In genomic region chr19:11268783-11269267, GRCh38 we compare ENCODE assay signal across 1 cellular context.
TF ChIP-seq lines count a peak whose summit lies in the region.

No MANE protein-coding gene starts in this region.

TF ChIP-seq in K562, 482 proteins besides CTCF, POLR2A, EP300 and RAD21 (continued from another document and continues in another):
- TF ChIP-seq JUND (IDR thresholded peaks at IDR 0.05; ENCODE audit: borderline replicate concordance, low read depth, low read length) = no peak
- peak; percentile 16; the same call in 1 of the 3 replicates for TF ChIP-seq JUND (tag; IDR thresholded peaks at IDR 0.05; ENCODE audit: borderline replicate concordance, low read depth, low read length)
- TF ChIP-seq RBFOX2 (IDR thresholded peaks at IDR 0.05; ENCODE audit: low read depth, low read length) = no peak
- TF ChIP-seq NEUROD1 (IDR thresholded peaks at IDR 0.05; ENCODE audit: borderline replicate concordance, low read depth, low read length, partially characterized antibody) = peak; percentile 24
- peak; percentile 81; the same call in 1 of the 2 replicates for TF ChIP-seq HDAC2 (IDR thresholded peaks at IDR 0.05)
- no peak for TF ChIP-seq DIDO1 (tag; IDR thresholded peaks at IDR 0.05; ENCODE audit: low read depth)
- no peak for TF ChIP-seq ATF1 (CRISPR knock-in tag; IDR thresholded peaks at IDR 0.05)
- peak; percentile 48; the same call in 1 of the 2 replicates for TF ChIP-seq ATF1 (tag; IDR thresholded peaks at IDR 0.05)
- TF ChIP-seq ZNF584 (CRISPR knock-in tag; IDR thresholded peaks at IDR 0.05; ENCODE audit: low read depth) = no peak
- no peak for TF ChIP-seq ZNF277 (CRISPR knock-in tag; IDR thresholded peaks at IDR 0.05; ENCODE audit: borderline replicate concordance)
- no peak for TF ChIP-seq ZNF655 (CRISPR knock-in tag; IDR thresholded peaks at IDR 0.05)
- TF ChIP-seq ZNF699 (CRISPR knock-in tag; IDR thresholded peaks at IDR 0.05; ENCODE audit: insufficient replicate concordance) = no peak
- TF ChIP-seq NFRKB (IDR thresholded peaks at IDR 0.05; ENCODE audit: low read depth) = no peak
- TF ChIP-seq CBFA2T2 (conservative IDR thresholded peaks at IDR 0.05) = peak; percentile 84
- TF ChIP-seq ZBTB49 (CRISPR knock-in tag; IDR thresholded peaks at IDR 0.05; ENCODE audit: borderline replicate concordance) = no peak
- TF ChIP-seq FOXK1 (CRISPR knock-in tag; IDR thresholded peaks at IDR 0.05; ENCODE audit: borderline replicate concordance) = peak; percentile 62; the same call in 1 of the 2 replicates
- TF ChIP-seq CSDE1 (IDR thresholded peaks at IDR 0.05) = no peak
- TF ChIP-seq THRAP3 (IDR thresholded peaks at IDR 0.05; ENCODE audit: borderline replicate concordance) = no peak
- no peak for TF ChIP-seq ZNF445 (CRISPR knock-in tag; IDR thresholded peaks at IDR 0.05; ENCODE audit: low read depth)
- TF ChIP-seq SFPQ (IDR thresholded peaks at IDR 0.05; ENCODE audit: low read depth, low read length) = no peak
- peak; percentile 81 for TF ChIP-seq SOX6 (IDR thresholded peaks at IDR 0.05)
- TF ChIP-seq ARNT (IDR thresholded peaks at IDR 0.05) = 0 out of 4 replicates have a peak, but pooled peaks of 1 of the 2 experiments have one; percentile 31
- peak; percentile 69 for TF ChIP-seq SMAD4 (CRISPR knock-in tag; conservative IDR thresholded peaks at IDR 0.05)
- no peak for TF ChIP-seq JUNB (CRISPR knock-in tag; conservative IDR thresholded peaks at IDR 0.05)
- TF ChIP-seq CREB1 (IDR thresholded peaks at IDR 0.05) = peak; percentile 52; the same call in 1 of the 2 replicates
- peak; percentile 65; the same call in 1 of the 2 replicates for TF ChIP-seq CREB1 (CRISPR knock-in tag; IDR thresholded peaks at IDR 0.05)
- TF ChIP-seq ZNF140 (CRISPR knock-in tag; IDR thresholded peaks at IDR 0.05) = no peak
- TF ChIP-seq ZNF165 (CRISPR knock-in tag; IDR thresholded peaks at IDR 0.05; ENCODE audit: borderline replicate concordance) = no peak
- peak; percentile 62 for TF ChIP-seq GABPA (tag; conservative IDR thresholded peaks at IDR 0.05; ENCODE audit: low read depth)
- TF ChIP-seq NFE2 (IDR thresholded peaks at IDR 0.05; ENCODE audit: low read depth) = no peak
- peak; percentile 78 for TF ChIP-seq FOXM1 (IDR thresholded peaks at IDR 0.05; ENCODE audit: low read depth)
- no peak for TF ChIP-seq FOXM1 (CRISPR knock-in tag; IDR thresholded peaks at IDR 0.05; ENCODE audit: low read depth)
- no peak for TF ChIP-seq ZNF431 (CRISPR knock-in tag; IDR thresholded peaks at IDR 0.05)
- TF ChIP-seq HMG20A (CRISPR knock-in tag; conservative IDR thresholded peaks at IDR 0.05) = no peak
- no peak for TF ChIP-seq ZFP1 (CRISPR knock-in tag; IDR thresholded peaks at IDR 0.05)
- TF ChIP-seq ZBTB40 (IDR thresholded peaks at IDR 0.05) = no peak
- TF ChIP-seq ZBTB40 (CRISPR knock-in tag; IDR thresholded peaks at IDR 0.05) = 0 out of 2 replicates have a peak, but pooled peaks have one; percentile 26
- peak; percentile 43; the same call in 1 of the 2 replicates for TF ChIP-seq ZNF263 (CRISPR knock-in tag; IDR thresholded peaks at IDR 0.05; ENCODE audit: borderline replicate concordance)
- no peak for TF ChIP-seq RBM34 (IDR thresholded peaks at IDR 0.05; ENCODE audit: borderline replicate concordance, insufficient read depth, low read length)
- TF ChIP-seq MAX (CRISPR knock-in tag; IDR thresholded peaks at IDR 0.05) = peak; percentile 61; the same call in 1 of the 2 replicates
- no peak for TF ChIP-seq KLF1 (tag; IDR thresholded peaks at IDR 0.05)
- no peak for TF ChIP-seq NCOA2 (IDR thresholded peaks at IDR 0.05; ENCODE audit: partially characterized antibody in 2 of 2)
- TF ChIP-seq ARHGAP35 (IDR thresholded peaks at IDR 0.05; ENCODE audit: partially characterized antibody) = no peak
- TF ChIP-seq SMARCA5 (IDR thresholded peaks at IDR 0.05) = peak; percentile 98
- TF ChIP-seq HOMEZ (CRISPR knock-in tag; IDR thresholded peaks at IDR 0.05) = no peak
- no peak for TF ChIP-seq ZNF395 (CRISPR knock-in tag; IDR thresholded peaks at IDR 0.05)
- peak; percentile 81 to 92 for TF ChIP-seq KDM1A (IDR thresholded peaks at IDR 0.05)
